ENCODE assay signal across 1 cellular context in genomic region chr6:138588805-138589434, GRCh38.
TF ChIP-seq lines count a peak whose summit lies in the region.

No MANE protein-coding gene starts in this region.

TF ChIP-seq in GM23338, 12 proteins besides CTCF, POLR2A, EP300 and RAD21 (continued from another document):
- TF ChIP-seq, protein P1, sequence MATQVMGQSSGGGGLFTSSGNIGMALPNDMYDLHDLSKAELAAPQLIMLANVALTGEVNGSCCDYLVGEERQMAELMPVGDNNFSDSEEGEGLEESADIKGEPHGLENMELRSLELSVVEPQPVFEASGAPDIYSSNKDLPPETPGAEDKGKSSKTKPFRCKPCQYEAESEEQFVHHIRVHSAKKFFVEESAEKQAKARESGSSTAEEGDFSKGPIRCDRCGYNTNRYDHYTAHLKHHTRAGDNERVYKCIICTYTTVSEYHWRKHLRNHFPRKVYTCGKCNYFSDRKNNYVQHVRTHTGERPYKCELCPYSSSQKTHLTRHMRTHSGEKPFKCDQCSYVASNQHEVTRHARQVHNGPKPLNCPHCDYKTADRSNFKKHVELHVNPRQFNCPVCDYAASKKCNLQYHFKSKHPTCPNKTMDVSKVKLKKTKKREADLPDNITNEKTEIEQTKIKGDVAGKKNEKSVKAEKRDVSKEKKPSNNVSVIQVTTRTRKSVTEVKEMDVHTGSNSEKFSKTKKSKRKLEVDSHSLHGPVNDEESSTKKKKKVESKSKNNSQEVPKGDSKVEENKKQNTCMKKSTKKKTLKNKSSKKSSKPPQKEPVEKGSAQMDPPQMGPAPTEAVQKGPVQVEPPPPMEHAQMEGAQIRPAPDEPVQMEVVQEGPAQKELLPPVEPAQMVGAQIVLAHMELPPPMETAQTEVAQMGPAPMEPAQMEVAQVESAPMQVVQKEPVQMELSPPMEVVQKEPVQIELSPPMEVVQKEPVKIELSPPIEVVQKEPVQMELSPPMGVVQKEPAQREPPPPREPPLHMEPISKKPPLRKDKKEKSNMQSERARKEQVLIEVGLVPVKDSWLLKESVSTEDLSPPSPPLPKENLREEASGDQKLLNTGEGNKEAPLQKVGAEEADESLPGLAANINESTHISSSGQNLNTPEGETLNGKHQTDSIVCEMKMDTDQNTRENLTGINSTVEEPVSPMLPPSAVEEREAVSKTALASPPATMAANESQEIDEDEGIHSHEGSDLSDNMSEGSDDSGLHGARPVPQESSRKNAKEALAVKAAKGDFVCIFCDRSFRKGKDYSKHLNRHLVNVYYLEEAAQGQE (IDR thresholded peaks at IDR 0.05; ENCODE audit: unreplicated experiment) = no peak
- no peak for TF ChIP-seq ZNF114 (CRISPR knock-in tag; IDR thresholded peaks at IDR 0.05)
- no peak for TF ChIP-seq EZH2phosphoT487 (IDR thresholded peaks at IDR 0.05; ENCODE audit: unreplicated experiment)
